ENCODE assay signal across 1 cellular context in the genomic region with DNA sequence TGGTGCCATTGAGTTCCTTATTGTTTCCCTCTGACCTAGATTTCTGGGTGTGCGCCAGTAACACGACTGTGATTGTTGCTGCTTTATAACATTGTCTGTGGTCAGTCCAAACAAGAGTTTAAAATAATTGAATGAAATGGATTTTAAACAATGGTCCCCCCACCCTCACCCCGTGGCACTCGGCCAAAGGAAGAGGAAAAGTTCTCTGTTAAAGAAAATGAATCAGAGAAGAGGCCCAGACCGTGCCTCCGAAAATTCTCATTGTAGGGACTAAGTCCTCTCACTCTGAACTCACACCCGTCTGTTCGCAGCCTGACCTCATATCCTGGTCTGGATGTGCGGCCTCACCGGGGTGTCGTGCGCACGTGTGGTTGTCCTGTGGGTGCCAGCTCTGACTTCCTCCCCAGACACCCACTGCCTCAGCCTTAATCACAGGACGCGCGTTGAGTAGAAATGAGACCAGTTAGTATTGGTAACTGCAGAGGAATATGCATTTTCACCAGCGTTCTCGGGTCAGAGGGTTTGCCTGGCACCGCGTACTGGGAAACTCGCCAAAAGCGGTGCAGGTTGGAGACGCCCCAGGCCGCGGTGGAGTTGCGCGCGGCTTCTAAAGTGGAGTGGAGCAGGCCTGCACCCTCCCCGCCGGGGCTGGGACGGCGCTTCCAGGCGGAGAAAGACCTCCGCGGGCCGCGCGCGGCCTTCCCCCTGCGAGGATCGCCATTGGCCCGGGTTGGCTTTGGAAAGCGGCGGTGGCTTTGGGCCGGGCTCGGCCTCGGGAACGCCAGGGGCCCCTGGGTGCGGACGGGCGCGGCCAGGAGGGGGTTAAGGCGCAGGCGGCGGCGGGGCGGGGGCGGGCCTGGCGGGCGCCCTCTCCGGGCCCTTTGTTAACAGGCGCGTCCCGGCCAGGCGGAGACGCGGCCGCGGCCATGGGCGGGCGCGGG.
TF ChIP-seq lines count a peak whose summit lies in the region.

TSS of gene ABL1 (plus strand) at position 884 of the 941 bp plus-strand sequence. CDS start 193 bp downstream, outside the sequence.

TF ChIP-seq in HepG2, 621 proteins besides CTCF, POLR2A, EP300 and RAD21 (continued from another document):
- TF ChIP-seq ARID4A (CRISPR knock-in tag; IDR thresholded peaks at IDR 0.05; ENCODE audit: borderline replicate concordance) (peak; percentile 69; the same call in 1 of the 2 replicates), PATZ1 (CRISPR knock-in tag; IDR thresholded peaks at IDR 0.05) (no peak), ZFAT (CRISPR knock-in tag; conservative IDR thresholded peaks at IDR 0.05) (no peak), BRD4 (CRISPR knock-in tag; IDR thresholded peaks at IDR 0.05) (peak; percentile 81; the same call in 1 of the 2 replicates), ZNF354B (CRISPR knock-in tag; IDR thresholded peaks at IDR 0.05) (no peak), PAX8 (CRISPR knock-in tag; IDR thresholded peaks at IDR 0.05; ENCODE audit: borderline replicate concordance) (no peak), BORCS8-MEF2B (CRISPR knock-in tag; IDR thresholded peaks at IDR 0.05) (no peak), ZBTB33 (CRISPR knock-in tag; IDR thresholded peaks at IDR 0.05) (peak; percentile 25; the same call in 1 of the 2 replicates), ATF4 (CRISPR knock-in tag; IDR thresholded peaks at IDR 0.05) (no peak), NR1H2 (CRISPR knock-in tag; IDR thresholded peaks at IDR 0.05; ENCODE audit: borderline replicate concordance, low read depth) (no peak), CREBL2 (CRISPR knock-in tag; IDR thresholded peaks at IDR 0.05; ENCODE audit: borderline replicate concordance) (no peak), ZC3H13 (CRISPR knock-in tag; IDR thresholded peaks at IDR 0.05) (no peak), ZNF138 (CRISPR knock-in tag; IDR thresholded peaks at IDR 0.05; ENCODE audit: low read depth) (no peak), ZNF232 (CRISPR knock-in tag; IDR thresholded peaks at IDR 0.05; ENCODE audit: borderline replicate concordance) (0 out of 2 replicates have a peak, but pooled peaks have one; percentile 41), RXRA (CRISPR knock-in tag; IDR thresholded peaks at IDR 0.05) (peak; percentile 63), ZNF75D (CRISPR knock-in tag; IDR thresholded peaks at IDR 0.05; ENCODE audit: borderline replicate concordance) (no peak), SIN3A (IDR thresholded peaks at IDR 0.05; ENCODE audit: borderline replicate concordance, low read depth, low read length) (peak; percentile 53; the same call in 1 of the 2 replicates)
- TF ChIP-seq, protein P1, sequence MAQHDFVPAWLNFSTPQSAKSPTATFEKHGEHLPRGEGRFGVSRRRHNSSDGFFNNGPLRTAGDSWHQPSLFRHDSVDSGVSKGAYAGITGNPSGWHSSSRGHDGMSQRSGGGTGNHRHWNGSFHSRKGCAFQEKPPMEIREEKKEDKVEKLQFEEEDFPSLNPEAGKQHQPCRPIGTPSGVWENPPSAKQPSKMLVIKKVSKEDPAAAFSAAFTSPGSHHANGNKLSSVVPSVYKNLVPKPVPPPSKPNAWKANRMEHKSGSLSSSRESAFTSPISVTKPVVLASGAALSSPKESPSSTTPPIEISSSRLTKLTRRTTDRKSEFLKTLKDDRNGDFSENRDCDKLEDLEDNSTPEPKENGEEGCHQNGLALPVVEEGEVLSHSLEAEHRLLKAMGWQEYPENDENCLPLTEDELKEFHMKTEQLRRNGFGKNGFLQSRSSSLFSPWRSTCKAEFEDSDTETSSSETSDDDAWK (CRISPR knock-in tag; IDR thresholded peaks at IDR 0.05): no peak
- TF ChIP-seq, protein P2, sequence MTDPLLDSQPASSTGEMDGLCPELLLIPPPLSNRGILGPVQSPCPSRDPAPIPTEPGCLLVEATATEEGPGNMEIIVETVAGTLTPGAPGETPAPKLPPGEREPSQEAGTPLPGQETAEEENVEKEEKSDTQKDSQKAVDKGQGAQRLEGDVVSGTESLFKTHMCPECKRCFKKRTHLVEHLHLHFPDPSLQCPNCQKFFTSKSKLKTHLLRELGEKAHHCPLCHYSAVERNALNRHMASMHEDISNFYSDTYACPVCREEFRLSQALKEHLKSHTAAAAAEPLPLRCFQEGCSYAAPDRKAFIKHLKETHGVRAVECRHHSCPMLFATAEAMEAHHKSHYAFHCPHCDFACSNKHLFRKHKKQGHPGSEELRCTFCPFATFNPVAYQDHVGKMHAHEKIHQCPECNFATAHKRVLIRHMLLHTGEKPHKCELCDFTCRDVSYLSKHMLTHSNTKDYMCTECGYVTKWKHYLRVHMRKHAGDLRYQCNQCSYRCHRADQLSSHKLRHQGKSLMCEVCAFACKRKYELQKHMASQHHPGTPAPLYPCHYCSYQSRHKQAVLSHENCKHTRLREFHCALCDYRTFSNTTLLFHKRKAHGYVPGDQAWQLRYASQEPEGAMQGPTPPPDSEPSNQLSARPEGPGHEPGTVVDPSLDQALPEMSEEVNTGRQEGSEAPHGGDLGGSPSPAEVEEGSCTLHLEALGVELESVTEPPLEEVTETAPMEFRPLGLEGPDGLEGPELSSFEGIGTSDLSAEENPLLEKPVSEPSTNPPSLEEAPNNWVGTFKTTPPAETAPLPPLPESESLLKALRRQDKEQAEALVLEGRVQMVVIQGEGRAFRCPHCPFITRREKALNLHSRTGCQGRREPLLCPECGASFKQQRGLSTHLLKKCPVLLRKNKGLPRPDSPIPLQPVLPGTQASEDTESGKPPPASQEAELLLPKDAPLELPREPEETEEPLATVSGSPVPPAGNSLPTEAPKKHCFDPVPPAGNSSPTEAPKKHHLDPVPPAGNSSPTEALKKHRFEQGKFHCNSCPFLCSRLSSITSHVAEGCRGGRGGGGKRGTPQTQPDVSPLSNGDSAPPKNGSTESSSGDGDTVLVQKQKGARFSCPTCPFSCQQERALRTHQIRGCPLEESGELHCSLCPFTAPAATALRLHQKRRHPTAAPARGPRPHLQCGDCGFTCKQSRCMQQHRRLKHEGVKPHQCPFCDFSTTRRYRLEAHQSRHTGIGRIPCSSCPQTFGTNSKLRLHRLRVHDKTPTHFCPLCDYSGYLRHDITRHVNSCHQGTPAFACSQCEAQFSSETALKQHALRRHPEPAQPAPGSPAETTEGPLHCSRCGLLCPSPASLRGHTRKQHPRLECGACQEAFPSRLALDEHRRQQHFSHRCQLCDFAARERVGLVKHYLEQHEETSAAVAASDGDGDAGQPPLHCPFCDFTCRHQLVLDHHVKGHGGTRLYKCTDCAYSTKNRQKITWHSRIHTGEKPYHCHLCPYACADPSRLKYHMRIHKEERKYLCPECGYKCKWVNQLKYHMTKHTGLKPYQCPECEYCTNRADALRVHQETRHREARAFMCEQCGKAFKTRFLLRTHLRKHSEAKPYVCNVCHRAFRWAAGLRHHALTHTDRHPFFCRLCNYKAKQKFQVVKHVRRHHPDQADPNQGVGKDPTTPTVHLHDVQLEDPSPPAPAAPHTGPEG (CRISPR knock-in tag; IDR thresholded peaks at IDR 0.05): no peak
